In genomic region chr10:88280518-88280917, GRCh38 we compare ENCODE assay signal across 18 cellular contexts.
"Had no signal": no experiment of that assay in that cellular context is flagged by ENCODE, and none has a peak within 500 bp of the region (broad histone marks: within the 10 kb centered on the region; RNA-seq: fewer than 3 reads in every experiment).

No MANE protein-coding gene starts in this region.

- H3K27ac ChIP-seq: dorsolateral prefrontal cortex, heart left ventricle, parathyroid adenoma, prostate gland, right lobe of liver, tibial artery, upper lobe of left lung, vagina had no signal

- DNase-seq: dorsolateral prefrontal cortex; effector CD8-positive, alpha-beta T cell; foreskin melanocyte; heart left ventricle; hippocampal formation; left colon; left ventricle myocardium superior; mesenchymal stem cell; naive B cell; right lobe of liver; stimulated activated CD4-positive, alpha-beta T cell treated with anti-CD3 and anti-CD28 coated beads, Interleukin-4, amount 100 ng/mL, for 24 hours; tibial artery; upper lobe of left lung had no signal

- H3K4me1 ChIP-seq: prostate gland, right lobe of liver had no signal

- H3K9me3 ChIP-seq: prostate gland, right lobe of liver, tibial artery, upper lobe of left lung, vagina had no signal

- H3K36me3 ChIP-seq: heart left ventricle, prostate gland, right lobe of liver, tibial artery, upper lobe of left lung, vagina had no signal

- H3K27me3 ChIP-seq: dorsolateral prefrontal cortex, heart left ventricle, right lobe of liver, tibial artery, vagina had no signal

- ATAC-seq: heart left ventricle; left colon; left ventricle myocardium superior; right lobe of liver; stimulated activated memory B cell treated with anti-CD40 and anti-IgM and Interleukin-4, amounts not matched to agents 10 μg/mL and 1 μg/mL and 100 μg/mL, for 72 hours had no signal

- H3K79me2 ChIP-seq: parathyroid adenoma had no signal

- H2AFZ ChIP-seq: parathyroid adenoma had no signal

- H3K4me3 ChIP-seq: dorsolateral prefrontal cortex, heart left ventricle, lung, prostate gland, right lobe of liver, tibial artery, upper lobe of left lung, vagina had no signal

- H3K9ac ChIP-seq: parathyroid adenoma had no signal
